1 cellular context compared by ENCODE assay signal in genomic region chr12:48764521-48764920, GRCh38.
TF ChIP-seq lines count a peak whose summit lies in the region.

No MANE protein-coding gene starts in this region.

TF ChIP-seq in K562, 482 proteins besides CTCF, POLR2A, EP300 and RAD21:
- peak; percentile 31; the same call in 1 of the 2 replicates for TF ChIP-seq SPI1 (IDR thresholded peaks at IDR 0.05; ENCODE audit: borderline replicate concordance, low read depth, low read length)
- TF ChIP-seq HMBOX1 (IDR thresholded peaks at IDR 0.05): no peak
- TF ChIP-seq HOMEZ (CRISPR knock-in tag; IDR thresholded peaks at IDR 0.05): no peak
- no peak for TF ChIP-seq CHCHD3 (CRISPR knock-in tag; IDR thresholded peaks at IDR 0.05)
- TF ChIP-seq RERE (CRISPR knock-in tag; IDR thresholded peaks at IDR 0.05; ENCODE audit: borderline replicate concordance): 0 out of 2 replicates have a peak, but pooled peaks have one; percentile 33
